In genomic region chr11:126528075-126528474, GRCh38 we compare ENCODE assay signal across 23 cellular contexts.
"Had no signal": no experiment of that assay in that cellular context is flagged by ENCODE, and none has a peak within 500 bp of the region (broad histone marks: within the 10 kb centered on the region; RNA-seq: fewer than 3 reads in every experiment).

No MANE protein-coding gene starts in this region.

- H3K9me3 ChIP-seq: SK-N-SH had no signal

- DNase-seq: IMR-90; Kasumi-1; MM.1S; NCI-H1092 treated with DMSO at 0.1 percent for 48 hours; NCI-H1436; NCI-H187; NCI-H2029; NCI-H2081 treated with DMSO at 0.1 percent for 48 hours; NCI-H2171; NCI-H226; NCI-H446; NCI-H510A; NCI-H524 treated with DMSO at 0.1 percent for 48 hours; NCI-H69; NCI-H774; NK-92 treated with Interleukin-12 subunit alpha and Interleukin-12 subunit beta, amount 100 ng/mL, for 24 hours; PC-3; SHP77; SK-N-SH; SW 1271 had no signal

- H3K9ac ChIP-seq: KMS-11, SK-N-SH had no signal

- H3K27ac ChIP-seq: KMS-11, RWPE1 had no signal

- H3K4me2 ChIP-seq: KMS-11, SK-N-SH had no signal

- ATAC-seq: Panc1, PC-3 had no signal
